In the genomic region with DNA sequence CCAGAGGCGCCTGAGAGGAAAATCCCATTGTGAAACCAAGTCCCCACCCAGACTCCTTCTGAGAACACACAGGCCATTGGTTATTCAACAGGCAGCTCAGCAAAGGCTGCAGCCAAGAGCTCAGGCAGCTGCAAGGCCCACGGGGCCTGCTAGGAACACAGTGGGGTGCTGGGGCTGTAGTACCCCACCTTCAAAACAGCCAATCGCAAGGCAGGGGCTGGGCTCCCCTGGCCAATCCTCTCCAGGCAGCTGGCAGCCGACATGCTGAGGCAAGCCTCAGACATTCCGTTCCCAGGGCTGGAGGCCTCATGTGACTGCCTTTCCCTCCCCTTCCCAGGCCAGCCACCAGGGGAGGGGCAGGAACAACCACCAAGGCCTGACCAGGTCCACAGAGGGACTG, we compare ENCODE assay signal across 22 cellular contexts. TPM values are rescaled to one million over a fixed set of nuclear protein-coding genes. Genes with fewer than 3 reads are reported as not detected.
DNase-seq lines count a peak whose midpoint lies in the region; ATAC-seq, FAIRE-seq and TF ChIP-seq lines count a peak whose summit lies in the region.
"Had no signal": no experiment of that assay in that cellular context is flagged by ENCODE, and none has a peak within 500 bp of the region (broad histone marks: within the 10 kb centered on the region; RNA-seq: fewer than 3 reads in every experiment).

No MANE protein-coding gene starts in this region.

- no peak overlapping the region for H2BK20ac ChIP-seq in H1 (ENCODE audit: low read length)

- WGBS in H1 (ENCODE audit: extremely low coverage in 1 of 2, insufficient coverage in 1 of 2, insufficient read length in 1 of 2, insufficient replicate concordance in 2 of 2, low coverage in 1 of 2, low lambda C conversion rate in 2 of 2, missing lambda C conversion rate in 1 of 2), 2 experiments, result no CpG with 5 or more reads among the region's 5 CpGs
- WGBS in sigmoid colon, 2 donors, result 21 to 43% methylated on average over 2 of the region's 5 CpGs

- CTCF ChIA-PET in H1 (lab: Charles Lee; ENCODE audit: partially characterized antibody), result interaction anchor here (0.7 to 1.0 kb wide), 4 partner anchors 21 to 1597 kb away, joined by 3 read pairs; no protein-coding TSS in a partner anchor

- H3K36me3 ChIP-seq in H1 (ENCODE audit: control insufficient read depth in 2 of 4, insufficient read depth in 4 of 4, low read length in 3 of 4) (no peaks in the 10 kb centered on the region), sigmoid colon (no peaks in the 10 kb centered on the region)

- no peak for TF ChIP-seq RAD21 in H1 (IDR thresholded peaks at IDR 0.05 in 1 of 2, conservative IDR thresholded peaks at IDR 0.05 in 1 of 2; ENCODE audit: low read depth in 2 of 2, low read length in 2 of 2)

- no peak overlapping the region for H2BK120ac ChIP-seq in H1 (replicated peaks; ENCODE audit: low read depth, low read length)

- H4K5ac ChIP-seq in H1 (ENCODE audit: insufficient read length, low read depth, low read length), result no peak overlapping the region

- H3K4me2 ChIP-seq in H1 (ENCODE audit: insufficient read depth in 1 of 2, low read depth in 2 of 2, low read length in 2 of 2), result no peak overlapping the region

- TF ChIP-seq POLR2A in H1 (IDR thresholded peaks at IDR 0.05; ENCODE audit: control extremely low read depth in 1 of 2, low read depth in 2 of 2, low read length in 2 of 2), result no peak
- TF ChIP-seq POLR2A in sigmoid colon (IDR thresholded peaks at IDR 0.05), result no peak

- H3K4ac ChIP-seq in H1 (replicated peaks; ENCODE audit: insufficient read length, low read depth, low read length), result no peak overlapping the region

- H2BK15ac ChIP-seq in H1 (ENCODE audit: low read length), result no peak overlapping the region

- no peak overlapping the region for H3K56ac ChIP-seq in H1 (replicated peaks; ENCODE audit: insufficient read length, low read depth, low read length)

- H3K79me1 ChIP-seq in H1 (ENCODE audit: low read depth, low read length), result no peaks in the 10 kb centered on the region

- no peak overlapping the region for H3K4me3 ChIP-seq in H1 (ENCODE audit: extremely low read depth in 1 of 4, insufficient read depth in 2 of 4, low read depth in 3 of 4, low read length in 4 of 4)
- H3K4me3 ChIP-seq in sigmoid colon, result no peak overlapping the region
- H3K4me3 ChIP-seq: coronary artery had no signal

- POLR2A ChIA-PET in H1 (lab: Charles Lee; ENCODE audit: partially characterized antibody), result interaction anchor here (0.9 to 1.7 kb wide), 7 partner anchors 9 to 23 kb away, joined by 4 to 9 read pairs (median 6); partner anchors contain the start of gene DGCR6

- peak; percentile 93 for FAIRE-seq in HTR-8/SVneo (lab: Jason Lieb, UNC)
- peak; percentile 99 for FAIRE-seq in H1 (lab: Jason Lieb, UNC)
- FAIRE-seq: small intestine had no signal

- H3K27ac ChIP-seq in H1 (ENCODE audit: low read depth, low read length) (no peak overlapping the region), sigmoid colon (no peak overlapping the region)
- H3K27ac ChIP-seq: coronary artery had no signal

- H3K23ac ChIP-seq in H1 (ENCODE audit: insufficient read length), result no peak overlapping the region

- H4K8ac ChIP-seq in H1 (ENCODE audit: extremely low read depth, insufficient read depth, low read length), result no peak overlapping the region

- no peak overlapping the region for H3K18ac ChIP-seq in H1 (ENCODE audit: extremely low read depth, low read length)

- TF ChIP-seq EP300 in H1 (IDR thresholded peaks at IDR 0.05; ENCODE audit: borderline replicate concordance in 1 of 2, low read depth in 2 of 2, low read length in 2 of 2), result no peak
- TF ChIP-seq EP300 in sigmoid colon (IDR thresholded peaks at IDR 0.05), result no peak

- no peak for DNase-seq in HTR-8/SVneo (ENCODE audit: insufficient read length, low spot score)
- no peak for DNase-seq in H1 (ENCODE audit: low read depth in 1 of 2, low spot score in 2 of 2)
- no peak for DNase-seq in left lobe of liver (ENCODE audit: low spot score)
- peak; percentile 69 for DNase-seq in sigmoid colon
- DNase-seq in NCI-H1694 treated with DMSO at 0.1 percent for 48 hours (lab: John Stamatoyannopoulos, UW), result no peak
- no peak for DNase-seq in NCI-H526 treated with DMSO at 0.1 percent for 48 hours (lab: John Stamatoyannopoulos, UW)
- no peak for DNase-seq in stimulated activated naive CD4-positive, alpha-beta T cell (lab: John Stamatoyannopoulos, UW)
- DNase-seq: activated CD4-positive, alpha-beta T cell treated with anti-CD3 and anti-CD28 coated beads, Interleukin-2, amount 10 ng/mL, durations not matched to agents 7 days and 5 days; activated naive CD8-positive, alpha-beta T cell treated with anti-CD3 and anti-CD28 coated beads for 36 hours; CD8-positive, alpha-beta T cell; DMS153; HFFc6; Kasumi-1; NCI-H187 treated with DMSO at 0.1 percent for 48 hours; NCI-H2227 treated with DMSO at 0.1 percent for 48 hours; SIG-M5; small intestine; stimulated activated naive B cell treated with anti-CD40 and anti-IgM and Interleukin-4, amounts not matched to agents 10 μg/mL and 1 μg/mL and 100 μg/mL, for 72 hours; T-cell had no signal

- H3K9me3 ChIP-seq in H1 (ENCODE audit: insufficient read depth in 2 of 2, low read depth in 1 of 2, low read length in 1 of 2) (no peaks in the 10 kb centered on the region), sigmoid colon (no peaks in the 10 kb centered on the region)

- H2AK5ac ChIP-seq in H1 (ENCODE audit: low read depth, low read length), result no peak overlapping the region

- no peaks in the 10 kb centered on the region for H3K23me2 ChIP-seq in H1 (ENCODE audit: low read depth, low read length)

- intact Hi-C loops in sigmoid colon (cut with DNase I), result no loop called here

- H3K4me1 ChIP-seq in H1 (replicated peaks in 1 of 4; ENCODE audit: control insufficient read depth in 3 of 4, insufficient read depth in 4 of 4, low read length in 3 of 4) (no peaks in the 10 kb centered on the region), sigmoid colon (no peaks in the 10 kb centered on the region)

- H4K20me1 ChIP-seq in H1 (replicated peaks in 1 of 2; ENCODE audit: control insufficient read depth in 1 of 2, insufficient read depth in 2 of 2, low read length in 2 of 2), result no peaks in the 10 kb centered on the region

- H4K91ac ChIP-seq in H1 (replicated peaks; ENCODE audit: insufficient read length, low read length), result no peak overlapping the region

- H3K79me2 ChIP-seq in H1 (ENCODE audit: control insufficient read depth in 1 of 2, insufficient read depth in 2 of 2, low read length in 2 of 2), result no peaks in the 10 kb centered on the region

- H3K14ac ChIP-seq in H1 (ENCODE audit: insufficient read length), result no peak overlapping the region

- H2AFZ ChIP-seq in H1 (ENCODE audit: low read length), result no peak overlapping the region

- ATAC-seq in left lobe of liver (peak; percentile 87), GM21825 (IDR thresholded peaks at IDR 0.05; ENCODE audit: unreplicated experiment) (no peak)
- ATAC-seq: CD8-positive, alpha-beta T cell; stimulated activated naive B cell treated with anti-CD40 and anti-IgM and Interleukin-4, amounts not matched to agents 10 μg/mL and 1 μg/mL and 100 μg/mL, for 72 hours; T-cell had no signal

- no peak overlapping the region for H3K9ac ChIP-seq in H1 (replicated peaks in 1 of 4; ENCODE audit: extremely low read depth in 1 of 4, low read depth in 3 of 4, low read length in 3 of 4)

- H2BK5ac ChIP-seq in H1 (ENCODE audit: low read depth, low read length), result no peak overlapping the region

- H2BK12ac ChIP-seq in H1 (ENCODE audit: low read depth, low read length), result no peak overlapping the region

- H3K27me3 ChIP-seq in H1 (replicated peaks in 1 of 4; ENCODE audit: control insufficient read depth in 3 of 4, extremely low read depth in 1 of 4, insufficient read depth in 3 of 4, low read length in 3 of 4) (no peaks in the 10 kb centered on the region), sigmoid colon (no peaks in the 10 kb centered on the region)

- TF ChIP-seq CTCF in H1 (IDR thresholded peaks at IDR 0.05; ENCODE audit: control extremely low read depth in 1 of 3, insufficient read depth in 1 of 3, low read depth in 1 of 3, low read length in 3 of 3) (no peak), sigmoid colon (IDR thresholded peaks at IDR 0.05) (no peak)

TF ChIP-seq in H1, 55 proteins besides CTCF, POLR2A, EP300 and RAD21 (continues in another document):
- TF ChIP-seq, protein P1, sequence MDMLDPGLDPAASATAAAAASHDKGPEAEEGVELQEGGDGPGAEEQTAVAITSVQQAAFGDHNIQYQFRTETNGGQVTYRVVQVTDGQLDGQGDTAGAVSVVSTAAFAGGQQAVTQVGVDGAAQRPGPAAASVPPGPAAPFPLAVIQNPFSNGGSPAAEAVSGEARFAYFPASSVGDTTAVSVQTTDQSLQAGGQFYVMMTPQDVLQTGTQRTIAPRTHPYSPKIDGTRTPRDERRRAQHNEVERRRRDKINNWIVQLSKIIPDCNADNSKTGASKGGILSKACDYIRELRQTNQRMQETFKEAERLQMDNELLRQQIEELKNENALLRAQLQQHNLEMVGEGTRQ (IDR thresholded peaks at IDR 0.05; ENCODE audit: low read length), result no peak
- TF ChIP-seq CHD1 (IDR thresholded peaks at IDR 0.05; ENCODE audit: low read depth, low read length) (no peak), CREB1 (IDR thresholded peaks at IDR 0.05) (no peak), RXRA (IDR thresholded peaks at IDR 0.05; ENCODE audit: insufficient read depth, low read depth, low read length) (no peak)

RNA-seq across cellular contexts. Expression of gene PRODH, which starts 6.6 kb away (rescaled TPM):
- total RNA-seq in H1 (2021; fragmentation: NEBNext Ultra II Directional; extraction: Animal tissue kit (Norgen Biotek cat#: 25700)), result 27.5 and 27.6 TPM in 2 replicates
- polyA plus RNA-seq in H1 (2011; rRNA removed) (45.6 and 80.9 TPM in 2 replicates), sigmoid colon (1 to 10 TPM in 1 of 3 donors, not detected in 2; 2.9 TPM)
- polyA plus RNA-seq in H1 (2011; cell fraction: cytosol; rRNA removed), result 79.8 TPM
- polyA plus RNA-seq in H1 (2011; cell fraction: nucleus; rRNA removed), result 364 TPM
- polyA plus RNA-seq in H1 (2012, experiment 1 of 2), result 28.3 to 68.7 TPM (median 53.5 TPM) in 4 replicates
- 19.4 TPM for polyA plus RNA-seq in H1 (2012, experiment 2 of 2)
- 7.1 TPM for polyA plus RNA-seq in H1 (2013, experiment 1 of 2)
- polyA plus RNA-seq in H1 (2013, experiment 2 of 2), result 6.3 TPM
- polyA minus RNA-seq in H1 (2011; rRNA and poly(A)+ RNA removed), result 32.0 and 33.4 TPM in 2 replicates
- 49.8 TPM for polyA minus RNA-seq in H1 (2011; cell fraction: cytosol; rRNA and poly(A)+ RNA removed)
- 99.3 TPM for polyA minus RNA-seq in H1 (2011; cell fraction: nucleus; rRNA and poly(A)+ RNA removed)
- total RNA-seq in left lobe of liver (35.6 TPM), sigmoid colon (1 to 10 TPM; 2.5 to 4.8 (median 3.6) TPM)
- total RNA-seq: activated naive CD8-positive, alpha-beta T cell treated with anti-CD3 and anti-CD28 coated beads for 36 hours; CD8-positive, alpha-beta T cell; HFFc6; mononuclear cell had no signal

RNA-seq across cellular contexts. Expression of gene DGCR6, which starts 23.3 kb away (rescaled TPM):
- 0.82 and 0.96 TPM in 2 replicates for total RNA-seq in H1 (2021; fragmentation: NEBNext Ultra II Directional; extraction: Animal tissue kit (Norgen Biotek cat#: 25700))
- 1.7 and 2.3 TPM in 2 replicates for polyA plus RNA-seq in H1 (2011; rRNA removed)
- 2.4 TPM for polyA plus RNA-seq in H1 (2011; cell fraction: cytosol; rRNA removed)
- polyA plus RNA-seq in H1 (2011; cell fraction: nucleus; rRNA removed), result 5.4 TPM
- polyA plus RNA-seq in H1 (2012, experiment 1 of 2), result 1.1 to 2.1 TPM (median 1.3 TPM) in 4 replicates
- 1.0 TPM for polyA plus RNA-seq in H1 (2012, experiment 2 of 2)
- 0.65 TPM for polyA plus RNA-seq in H1 (2013, experiment 1 of 2)
- 0.52 TPM for polyA plus RNA-seq in H1 (2013, experiment 2 of 2)
- 1.00 and 1.8 TPM in 2 replicates for polyA minus RNA-seq in H1 (2011; rRNA and poly(A)+ RNA removed)
- 2.0 TPM for polyA minus RNA-seq in H1 (2011; cell fraction: cytosol; rRNA and poly(A)+ RNA removed)
- 4.7 TPM for polyA minus RNA-seq in H1 (2011; cell fraction: nucleus; rRNA and poly(A)+ RNA removed)
- 4.2 TPM for total RNA-seq in left lobe of liver
- total RNA-seq in sigmoid colon, result 1 to 10 TPM; 1.2 to 6.6 (median 1.7) TPM
- polyA plus RNA-seq in sigmoid colon, result 1 to 10 TPM in 1 of 3 donors, under 1 TPM in 2; 0.60 to 1.6 (median 0.73) TPM
